Comparison of ENCODE assay signal across 14 cellular contexts in genomic region chr1:219472596-219472995, GRCh38.
"Had no signal": no experiment of that assay in that cellular context is flagged by ENCODE, and none has a peak within 500 bp of the region (broad histone marks: within the 10 kb centered on the region; RNA-seq: fewer than 3 reads in every experiment).

No MANE protein-coding gene starts in this region.

- H3K27me3 ChIP-seq: ascending aorta, cardiac muscle cell, ovary, testis, upper lobe of right lung had no signal

- H3K27ac ChIP-seq: ascending aorta, cardiac muscle cell, ovary, testis, upper lobe of right lung, VCaP had no signal

- H3K36me3 ChIP-seq: ascending aorta, cardiac muscle cell, ovary, upper lobe of right lung had no signal

- H3K9me3 ChIP-seq: ascending aorta, ovary, testis, upper lobe of right lung had no signal

- DNase-seq: activated CD4-positive, alpha-beta T cell treated with anti-CD3 and anti-CD28 coated beads for 36 hours; activated naive CD4-positive, alpha-beta T cell treated with Interleukin-2 at 50 U/mL for 16 hours; activated naive CD8-positive, alpha-beta T cell treated with anti-CD3 and anti-CD28 coated beads, Interleukin-2, amount 50 U/mL, for 24 hours; hippocampal formation; mesendoderm; ovary; stimulated activated CD4-positive, alpha-beta T cell treated with anti-CD3 and anti-CD28 coated beads, Interleukin-4, amount 100 ng/mL, for 1 hour; testis; upper lobe of right lung had no signal

- H3K4me1 ChIP-seq: ascending aorta, testis, upper lobe of right lung had no signal

- H3K4me3 ChIP-seq: ascending aorta, cardiac muscle cell, ovary, testis, upper lobe of right lung had no signal

- FAIRE-seq: endometrium had no signal

- ATAC-seq: activated CD4-positive, alpha-beta T cell treated with anti-CD3 and anti-CD28 coated beads for 36 hours; activated naive CD8-positive, alpha-beta T cell treated with anti-CD3 and anti-CD28 coated beads, Interleukin-2, amount 50 U/mL, for 24 hours; esophagus mucosa; upper lobe of right lung had no signal
